In the genomic region with DNA sequence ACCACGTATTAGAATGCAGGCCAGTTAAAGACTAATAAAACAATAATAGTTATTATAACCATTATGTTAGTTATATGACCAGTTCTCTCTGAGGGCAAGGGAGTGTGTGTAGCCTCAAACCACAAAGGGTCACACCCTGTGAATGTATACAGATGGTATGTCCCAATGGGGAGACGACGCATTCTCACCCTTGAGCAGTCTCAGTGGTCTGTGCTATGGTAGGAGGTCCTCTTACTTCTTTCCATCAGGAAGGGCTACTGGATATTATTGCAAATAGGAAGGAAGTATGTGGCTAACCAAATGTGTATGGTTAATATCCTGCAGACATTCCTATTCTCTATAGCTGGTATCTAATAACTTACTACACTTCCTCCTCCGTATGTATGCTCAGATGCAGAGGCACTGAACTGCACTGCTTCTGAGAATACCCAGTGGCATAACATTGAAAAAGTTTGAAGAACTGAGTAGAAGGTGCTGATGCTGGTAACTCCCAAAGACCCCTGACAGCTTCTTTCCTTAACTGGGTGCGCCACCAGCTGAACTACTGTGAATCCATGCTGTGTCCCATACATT, we compare ENCODE assay signal across 10 cellular contexts.
DNase-seq lines count a peak whose midpoint lies in the region; ATAC-seq, FAIRE-seq and TF ChIP-seq lines count a peak whose summit lies in the region.
"Had no signal": no experiment of that assay in that cellular context is flagged by ENCODE, and none has a peak within 500 bp of the region (broad histone marks: within the 10 kb centered on the region; RNA-seq: fewer than 3 reads in every experiment).

No MANE protein-coding gene starts in this region.

- no peaks in the 10 kb centered on the region for H3K79me2 ChIP-seq in endothelial cell of umbilical vein (ENCODE audit: control insufficient read depth, insufficient read depth, low read length)

- H3K27me3 ChIP-seq in endothelial cell of umbilical vein (ENCODE audit: control insufficient read depth in 2 of 2, insufficient read depth in 2 of 2, low read length in 2 of 2) (no peaks in the 10 kb centered on the region), esophagus squamous epithelium (no peaks in the 10 kb centered on the region)
- H3K27me3 ChIP-seq: BLaER1 had no signal

- peak; percentile 34 for ATAC-seq in GM21515 (IDR thresholded peaks at IDR 0.05; ENCODE audit: unreplicated experiment)
- ATAC-seq in HG03457 (IDR thresholded peaks at IDR 0.05; ENCODE audit: unreplicated experiment): peak; percentile 45

- no peaks in the 10 kb centered on the region for H4K20me1 ChIP-seq in endothelial cell of umbilical vein (replicated peaks; ENCODE audit: control insufficient read depth, extremely low read depth, insufficient read depth, low read length)

- no peak overlapping the region for H3K4me3 ChIP-seq in endothelial cell of umbilical vein (replicated peaks in 1 of 3; ENCODE audit: insufficient read depth in 1 of 3, low read depth in 1 of 3, low read length in 3 of 3)
- H3K4me3 ChIP-seq in esophagus squamous epithelium: no peak overlapping the region
- H3K4me3 ChIP-seq: BLaER1 had no signal

- BruUV-seq in endothelial cell of umbilical vein (replicated peaks; lab: Mats Ljungman, UMichigan): no TSS peak

- H3K27ac ChIP-seq in endothelial cell of umbilical vein (ENCODE audit: insufficient read depth, low read depth, low read length) (peak overlapping the region; percentile 73), esophagus squamous epithelium (no peak overlapping the region)
- H3K27ac ChIP-seq: BLaER1 had no signal

- no peak for TF ChIP-seq CTCF in endothelial cell of umbilical vein (IDR thresholded peaks at IDR 0.05; ENCODE audit: extremely low read depth in 1 of 2, insufficient read depth in 1 of 2, low read depth in 1 of 2, low read length in 2 of 2)
- TF ChIP-seq CTCF in GM10266 (IDR thresholded peaks at IDR 0.05; ENCODE audit: control insufficient read depth, insufficient read depth, low read depth, missing control alignments): no peak
- no peak for TF ChIP-seq CTCF in esophagus squamous epithelium (IDR thresholded peaks at IDR 0.05)

- DNase-seq in EL (peak; percentile 69), endothelial cell of umbilical vein (ENCODE audit: low read depth, low spot score) (peak; percentile 75), NCI-H1930 (lab: John Stamatoyannopoulos, UW) (no peak), GM10266 (ENCODE audit: extremely low spot score) (no peak), AG20443 (ENCODE audit: low spot score) (no peak), esophagus squamous epithelium (lab: John Stamatoyannopoulos, UW) (no peak)
- DNase-seq: H7 had no signal

- H3K9me3 ChIP-seq in endothelial cell of umbilical vein (replicated peaks; ENCODE audit: control insufficient read depth, insufficient read depth, low read length) (no peaks in the 10 kb centered on the region), esophagus squamous epithelium (no peaks in the 10 kb centered on the region)
- H3K9me3 ChIP-seq: BLaER1 had no signal

- peak; percentile 76 for FAIRE-seq in endothelial cell of umbilical vein (lab: Jason Lieb, UNC)

- intact Hi-C loops in endothelial cell of umbilical vein (cut with micrococcal nuclease): loop anchor here (1.0 to 10.0 kb wide), 10 partner anchors 32 to 1191 kb away; partner anchors contain the start of gene TCF4
- intact Hi-C loops in esophagus squamous epithelium (cut with DNase I): no loop called here

- POLR2A ChIA-PET in endothelial cell of umbilical vein (lab: Charles Lee): interaction anchor here (1.2 to 1.4 kb wide), 2 partner anchors 14 to 56 kb away, joined by 4 to 6 read pairs; no protein-coding TSS in a partner anchor

- TF ChIP-seq POLR2A in endothelial cell of umbilical vein (IDR thresholded peaks at IDR 0.05; ENCODE audit: low read depth, low read length): peak; percentile 30
- TF ChIP-seq POLR2A in esophagus squamous epithelium (IDR thresholded peaks at IDR 0.05): no peak

- H2AFZ ChIP-seq in endothelial cell of umbilical vein (ENCODE audit: low read depth, low read length): no peak overlapping the region

- peak overlapping the region; percentile 60 for H3K9ac ChIP-seq in endothelial cell of umbilical vein (replicated peaks; ENCODE audit: extremely low read depth, insufficient read depth, low read length)
- H3K9ac ChIP-seq: BLaER1 had no signal

- no peaks in the 10 kb centered on the region for H3K9me1 ChIP-seq in endothelial cell of umbilical vein (replicated peaks; ENCODE audit: control insufficient read depth, extremely low read depth, insufficient read depth, low read length)

- H3K4me1 ChIP-seq in endothelial cell of umbilical vein (ENCODE audit: control insufficient read depth, extremely low read depth, insufficient read depth, low read length) (peaks cover 67% of the 10 kb centered on the region), esophagus squamous epithelium (peaks cover 0 to 36% (median 4%) of the 10 kb centered on the region in 3 donors)

- CTCF ChIA-PET in endothelial cell of umbilical vein (lab: Charles Lee): interaction anchor here (1.1 to 2.9 kb wide), 4 partner anchors 10 to 60 kb away, joined by 3 to 14 read pairs (median 5); no protein-coding TSS in a partner anchor

- dilution Hi-C loops in endothelial cell of umbilical vein (cut with MboI; ENCODE audit: extremely low pct_ligation_motif_present, low sequenced_read_pairs): no loop called here

- peak overlapping the region; percentile 62 for H3K4me2 ChIP-seq in endothelial cell of umbilical vein (ENCODE audit: insufficient read depth, low read length)
- H3K4me2 ChIP-seq: BLaER1 had no signal

- H3K36me3 ChIP-seq in endothelial cell of umbilical vein (ENCODE audit: control insufficient read depth in 2 of 2, extremely low read depth in 1 of 2, insufficient read depth in 2 of 2, low read length in 2 of 2): peaks cover 18 to 21% of the 10 kb centered on the region in 2 experiments
- H3K36me3 ChIP-seq in esophagus squamous epithelium: peaks cover 0 to 77% (median 0%) of the 10 kb centered on the region in 3 donors

- WGBS in esophagus squamous epithelium, 2 donors: 74 to 90% methylated on average over 5 of the region's 5 CpGs

TF ChIP-seq in endothelial cell of umbilical vein, 7 proteins besides CTCF, POLR2A, EP300 and RAD21:
- peak; percentile 50 for TF ChIP-seq FOS (IDR thresholded peaks at IDR 0.05; ENCODE audit: borderline replicate concordance, insufficient read depth, low read length)
- peak; percentile 63 for TF ChIP-seq POLR2AphosphoS5 (IDR thresholded peaks at IDR 0.05; ENCODE audit: insufficient read depth, low read depth, low read length)
- no peak for TF ChIP-seq EZH2 (IDR thresholded peaks at IDR 0.05; ENCODE audit: borderline replicate concordance, low read depth, low read length, severe bottlenecking)
- peak; percentile 64 for TF ChIP-seq GATA2 (IDR thresholded peaks at IDR 0.05; ENCODE audit: insufficient read depth, insufficient read length, low read depth, low read length)
- TF ChIP-seq JUN (IDR thresholded peaks at IDR 0.05; ENCODE audit: borderline replicate concordance, insufficient read depth, insufficient read length, low read depth): peak; percentile 41
- TF ChIP-seq, protein P1, sequence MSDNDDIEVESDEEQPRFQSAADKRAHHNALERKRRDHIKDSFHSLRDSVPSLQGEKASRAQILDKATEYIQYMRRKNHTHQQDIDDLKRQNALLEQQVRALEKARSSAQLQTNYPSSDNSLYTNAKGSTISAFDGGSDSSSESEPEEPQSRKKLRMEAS (IDR thresholded peaks at IDR 0.05; ENCODE audit: insufficient read depth, insufficient read length): no peak
- no peak for TF ChIP-seq MYC (IDR thresholded peaks at IDR 0.05; ENCODE audit: low read depth, low read length)

Comparison
In these comparisons a context has a peak if more than half of its experiments do, and no peak if none do; other contexts are left out.
1. DNase-seq: peak in EL (single experiment) and endothelial cell of umbilical vein (single experiment); none in NCI-H1930 (0 of 2), GM10266 (single experiment), AG20443 (single experiment) and esophagus squamous epithelium (single experiment).